11 cellular contexts compared by ENCODE assay signal in the genomic region with DNA sequence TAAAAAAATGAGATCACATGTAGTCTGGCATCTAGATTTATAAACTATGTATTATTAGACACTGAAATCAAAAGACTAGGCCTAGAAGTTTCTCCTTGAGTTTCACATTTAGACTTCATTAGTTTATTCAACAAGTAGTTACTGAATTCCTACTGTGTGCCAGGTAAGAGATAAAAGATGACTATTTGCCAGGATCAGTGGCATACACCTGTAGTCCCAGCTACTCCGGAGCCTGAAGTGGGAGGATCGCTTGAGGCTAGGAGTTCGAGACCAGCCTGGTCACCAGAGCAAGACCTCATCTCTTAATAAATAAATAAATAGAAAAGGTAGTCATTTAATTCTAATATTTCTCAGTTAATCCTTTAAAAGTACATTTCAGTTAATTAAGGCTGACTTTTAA. TPM values are rescaled to one million over a fixed set of nuclear protein-coding genes. Genes with fewer than 3 reads are reported as not detected.
DNase-seq lines count a peak whose midpoint lies in the region; ATAC-seq and TF ChIP-seq lines count a peak whose summit lies in the region.
"Had no signal": no experiment of that assay in that cellular context is flagged by ENCODE, and none has a peak within 500 bp of the region (broad histone marks: within the 10 kb centered on the region; RNA-seq: fewer than 3 reads in every experiment).

No MANE protein-coding gene starts in this region.

- H3K27me3 ChIP-seq in PC-9 (ENCODE audit: insufficient read depth, low read depth) (no peaks in the 10 kb centered on the region), testis (no peaks in the 10 kb centered on the region)

- H3K4me3 ChIP-seq in PC-9 (no peak overlapping the region), fibroblast of the aortic adventitia (ENCODE audit: low read depth, low read length) (peak overlapping the region; percentile 1), testis (peak overlapping the region in 1 of 2 donors; percentile 96)

- TF ChIP-seq CTCF in PC-9 (conservative IDR thresholded peaks at IDR 0.05) (no peak), fibroblast of the aortic adventitia (IDR thresholded peaks at IDR 0.05; ENCODE audit: insufficient read depth, low read length) (no peak), testis (IDR thresholded peaks at IDR 0.05) (no peak), CD14-positive monocyte (IDR thresholded peaks at IDR 0.05) (no peak)

- peak overlapping the region; percentile 51 for H3K4me3 Mint-ChIP-seq in activated naive CD4-positive, alpha-beta T cell treated with anti-CD3 and anti-CD28 coated beads, Interleukin-2, amount 50 U/mL, for 24 hours
- no peak overlapping the region for H3K4me3 Mint-ChIP-seq in activated naive CD4-positive, alpha-beta T cell treated with anti-CD3 and anti-CD28 coated beads for 36 hours
- no peak overlapping the region for H3K4me3 Mint-ChIP-seq in CD14-positive monocyte

- POLR2A ChIA-PET in PC-9 (lab: Charles Lee; ENCODE audit: unreplicated experiment): no interaction called here

- H3K36me3 ChIP-seq in PC-9 (ENCODE audit: low read depth): peaks cover 16% of the 10 kb centered on the region
- no peaks in the 10 kb centered on the region for H3K36me3 ChIP-seq in testis (ENCODE audit: low read depth, missing control alignments)

- peaks cover 33% of the 10 kb centered on the region for H3K79me2 ChIP-seq in PC-9 (ENCODE audit: low read depth)

- no peak for DNase-seq in activated naive CD4-positive, alpha-beta T cell treated with anti-CD3 and anti-CD28 coated beads for 36 hours
- peak in 1 of 2 experiments; percentile 25 for DNase-seq in PC-9
- no peak for DNase-seq in fibroblast of the aortic adventitia (ENCODE audit: low read depth)
- peak; percentile 37 for DNase-seq in testis
- no peak for DNase-seq in CD14-positive monocyte (ENCODE audit: low spot score)
- DNase-seq in NCI-H2171 (lab: John Stamatoyannopoulos, UW): no peak
- DNase-seq: activated CD4-positive, alpha-beta memory T cell treated with anti-CD3 and anti-CD28 coated beads for 36 hours; NCI-H2107 had no signal

- H3K36me3 Mint-ChIP-seq in activated naive CD4-positive, alpha-beta T cell treated with anti-CD3 and anti-CD28 coated beads, Interleukin-2, amount 50 U/mL, for 24 hours: peaks cover 5% of the 10 kb centered on the region
- H3K36me3 Mint-ChIP-seq in activated naive CD4-positive, alpha-beta T cell treated with anti-CD3 and anti-CD28 coated beads for 36 hours (ENCODE audit: low read depth): peaks cover 17% of the 10 kb centered on the region
- H3K36me3 Mint-ChIP-seq in CD14-positive monocyte: peaks cover 29 to 31% of the 10 kb centered on the region in 2 donors

- CTCF ChIA-PET in activated naive CD4-positive, alpha-beta T cell treated with anti-CD3 and anti-CD28 coated beads for 36 hours (lab: Charles Lee): interaction anchor here (1.0 kb wide), 1 partner anchor 14 kb away, joined by 6 read pairs; no protein-coding TSS in a partner anchor
- CTCF ChIA-PET in PC-9 (lab: Charles Lee): no interaction called here

- no peak overlapping the region for H3K27ac Mint-ChIP-seq in activated naive CD4-positive, alpha-beta T cell treated with anti-CD3 and anti-CD28 coated beads, Interleukin-2, amount 50 U/mL, for 24 hours
- no peak overlapping the region for H3K27ac Mint-ChIP-seq in activated naive CD4-positive, alpha-beta T cell treated with anti-CD3 and anti-CD28 coated beads for 36 hours
- no peak overlapping the region for H3K27ac Mint-ChIP-seq in CD14-positive monocyte
- H3K27ac Mint-ChIP-seq: activated CD4-positive, alpha-beta memory T cell treated with anti-CD3 and anti-CD28 coated beads for 36 hours; dendritic cell treated with granulocyte-macrophage colony-stimulating factor and Interleukin-4, amounts not matched to agents 40 ng/mL and 50 ng/mL, for 4 days had no signal

- 46 to 79% methylated on average over 3 of the region's 3 CpGs for WGBS in testis, 2 donors

- H3F3A ChIP-seq in PC-9 (ENCODE audit: insufficient read depth, low read depth): no peaks in the 10 kb centered on the region

- peak overlapping the region; percentile 96 for H3K4me2 ChIP-seq in PC-9

- H3K27ac ChIP-seq in PC-9 (no peak overlapping the region), testis (peak overlapping the region; percentile 48 to 57)

- ATAC-seq in activated CD4-positive, CD25-positive, alpha-beta regulatory T cell treated with anti-CD3 and anti-CD28 coated beads, Interleukin-2, amount 50 U/mL, for 24 hours: no peak

- no peaks in the 10 kb centered on the region for H3K9me3 Mint-ChIP-seq in activated naive CD4-positive, alpha-beta T cell treated with anti-CD3 and anti-CD28 coated beads, Interleukin-2, amount 50 U/mL, for 24 hours
- H3K9me3 Mint-ChIP-seq in activated naive CD4-positive, alpha-beta T cell treated with anti-CD3 and anti-CD28 coated beads for 36 hours: no peaks in the 10 kb centered on the region
- no peaks in the 10 kb centered on the region for H3K9me3 Mint-ChIP-seq in CD14-positive monocyte
- H3K9me3 Mint-ChIP-seq: activated CD4-positive, alpha-beta memory T cell treated with anti-CD3 and anti-CD28 coated beads for 36 hours; dendritic cell treated with granulocyte-macrophage colony-stimulating factor and Interleukin-4, amounts not matched to agents 40 ng/mL and 50 ng/mL, for 4 days had no signal

- H3K9me2 ChIP-seq in PC-9 (ENCODE audit: insufficient read depth): no peaks in the 10 kb centered on the region

- no TSS peak for BruUV-seq in PC-9 (replicated peaks; lab: Mats Ljungman, UMichigan)

- H4K20me1 ChIP-seq in PC-9 (ENCODE audit: insufficient read depth): peaks cover 3% of the 10 kb centered on the region; the same call in 1 of the 2 replicates

- H3K4me1 Mint-ChIP-seq in activated naive CD4-positive, alpha-beta T cell treated with anti-CD3 and anti-CD28 coated beads, Interleukin-2, amount 50 U/mL, for 24 hours: peaks cover 47% of the 10 kb centered on the region
- H3K4me1 Mint-ChIP-seq in activated naive CD4-positive, alpha-beta T cell treated with anti-CD3 and anti-CD28 coated beads for 36 hours (ENCODE audit: low read depth): peaks cover 30% of the 10 kb centered on the region
- H3K4me1 Mint-ChIP-seq in CD14-positive monocyte: peaks cover 20% of the 10 kb centered on the region

- H3K9me3 ChIP-seq in PC-9 (ENCODE audit: insufficient read depth, low read depth) (no peaks in the 10 kb centered on the region), testis (no peaks in the 10 kb centered on the region)

- intact Hi-C loops in activated naive CD4-positive, alpha-beta T cell treated with anti-CD3 and anti-CD28 coated beads for 36 hours (cut with micrococcal nuclease): loop anchor here (5.0 to 10.0 kb wide), 3 partner anchors 1242 to 1535 kb away; a partner anchor contains a TSS
- intact Hi-C loops in PC-9 (cut with micrococcal nuclease; ENCODE audit: unreplicated experiment): no loop called here
- intact Hi-C loops in testis (cut with DNase I; ENCODE audit: low total_unique reads): no loop called here
- intact Hi-C loops in CD14-positive monocyte (cut with micrococcal nuclease): loop anchor here (5.0 kb wide), 3 partner anchors 120 to 1585 kb away; a partner anchor contains a TSS

- H3K4me1 ChIP-seq in PC-9 (replicated peaks; ENCODE audit: insufficient read depth) (peaks cover 16% of the 10 kb centered on the region), testis (peaks cover 12% of the 10 kb centered on the region)

- no peak for TF ChIP-seq POLR2A in testis (IDR thresholded peaks at IDR 0.05)

- no peaks in the 10 kb centered on the region for H3K27me3 Mint-ChIP-seq in activated naive CD4-positive, alpha-beta T cell treated with anti-CD3 and anti-CD28 coated beads, Interleukin-2, amount 50 U/mL, for 24 hours
- H3K27me3 Mint-ChIP-seq in activated naive CD4-positive, alpha-beta T cell treated with anti-CD3 and anti-CD28 coated beads for 36 hours (ENCODE audit: low read depth): no peaks in the 10 kb centered on the region
- peaks cover 0 to 2% (median 2%) of the 10 kb centered on the region in 3 donors for H3K27me3 Mint-ChIP-seq in CD14-positive monocyte (ENCODE audit: low read depth in 3 of 3)
- H3K27me3 Mint-ChIP-seq: activated CD4-positive, alpha-beta memory T cell treated with anti-CD3 and anti-CD28 coated beads for 36 hours; dendritic cell treated with granulocyte-macrophage colony-stimulating factor and Interleukin-4, amounts not matched to agents 40 ng/mL and 50 ng/mL, for 4 days had no signal

- no peak overlapping the region for H2AFZ ChIP-seq in PC-9

RNA-seq across cellular contexts. Expression of a gene that starts 2.1 kb away (rescaled TPM):
- 10 to 100 TPM; 45.4 to 46.1 TPM for total RNA-seq in activated naive CD4-positive, alpha-beta T cell treated with anti-CD3 and anti-CD28 coated beads for 36 hours
- total RNA-seq in PC-9 (2021) (24.8 and 33.7 TPM in 2 replicates), fibroblast of the aortic adventitia (ENCODE audit: low replicate concordance) (41.8 and 58.7 TPM in 2 replicates), testis (100 to 1,000 TPM; 133 to 231 TPM)
- polyA plus RNA-seq in testis (ENCODE audit: insufficient read depth, low read depth, low replicate concordance) (134 TPM), CD14-positive monocyte (1 to 10 TPM; 1.9 to 9.6 TPM)

Comparison
In these comparisons a context has a peak if more than half of its experiments do, and no peak if none do; other contexts are left out.
1. intact Hi-C loops: an anchor here in activated naive CD4-positive, alpha-beta T cell treated with anti-CD3 and anti-CD28 coated beads for 36 hours (5.0 to 10.0 kb wide) and CD14-positive monocyte (5.0 kb wide); none called in PC-9 and testis.